In genomic region chr15:80087104-80087503, GRCh38 we compare ENCODE assay signal across 19 cellular contexts. TPM values are rescaled to one million over a fixed set of nuclear protein-coding genes. Genes with fewer than 3 reads are reported as not detected.
DNase-seq lines count a peak whose midpoint lies in the region; ATAC-seq, FAIRE-seq and TF ChIP-seq lines count a peak whose summit lies in the region.
"Had no signal": no experiment of that assay in that cellular context is flagged by ENCODE, and none has a peak within 500 bp of the region (broad histone marks: within the 10 kb centered on the region; RNA-seq: fewer than 3 reads in every experiment).

No MANE protein-coding gene starts in this region.

- TF ChIP-seq POLR2A in upper lobe of left lung (IDR thresholded peaks at IDR 0.05) = no peak

- in situ Hi-C loops in Caki2 (cut with HindIII; ENCODE audit: low pct_unique_long_range_greater_than_20kb, low sequenced_read_pairs) = no loop called here

- H2AFZ ChIP-seq in fibroblast of lung (ENCODE audit: low read length) = no peak overlapping the region
- H2AFZ ChIP-seq in osteoblast (ENCODE audit: low read length) = no peak overlapping the region
- H2AFZ ChIP-seq: PC-9 had no signal

- WGBS in upper lobe of left lung, 2 donors = 50 to 59% methylated on average over 5 of the region's 5 CpGs

- no peak overlapping the region for H3K4me3 ChIP-seq in RWPE2 (ENCODE audit: severe bottlenecking)
- H3K4me3 ChIP-seq in fibroblast of lung (replicated peaks in 1 of 4; ENCODE audit: control extremely low read depth in 1 of 4, insufficient read depth in 1 of 4, low read depth in 3 of 4, low read length in 4 of 4) = no peak overlapping the region
- no peak overlapping the region for H3K4me3 ChIP-seq in osteoblast (ENCODE audit: insufficient read depth, low read length)
- H3K4me3 ChIP-seq in upper lobe of left lung = no peak overlapping the region
- H3K4me3 ChIP-seq: PC-9 had no signal

- H4K20me1 ChIP-seq in fibroblast of lung (ENCODE audit: control insufficient read depth, extremely low read depth, insufficient read depth, low read length) (no peaks in the 10 kb centered on the region), osteoblast (ENCODE audit: insufficient read depth, low read length) (peaks cover 43% of the 10 kb centered on the region)

- peak; percentile 26 for TF ChIP-seq CTCF in RWPE2 (IDR thresholded peaks at IDR 0.05; ENCODE audit: poor library complexity, severe bottlenecking)
- peak; percentile 9 to 39 for TF ChIP-seq CTCF in fibroblast of lung (conservative IDR thresholded peaks at IDR 0.05 in 1 of 2, IDR thresholded peaks at IDR 0.05 in 1 of 2; ENCODE audit: low read depth in 1 of 2, low read length in 2 of 2)
- peak; percentile 42 for TF ChIP-seq CTCF in osteoblast (IDR thresholded peaks at IDR 0.05; ENCODE audit: extremely low read depth, low read depth, low read length)
- peak in 2 of 6 experiments; percentile 15 to 16 for TF ChIP-seq CTCF in upper lobe of left lung (IDR thresholded peaks at IDR 0.05)

- H3K9me3 ChIP-seq in RWPE2 (ENCODE audit: severe bottlenecking) (no peaks in the 10 kb centered on the region), fibroblast of lung (ENCODE audit: control insufficient read depth, insufficient read depth, low read depth, low read length) (no peaks in the 10 kb centered on the region), osteoblast (ENCODE audit: low read depth, low read length) (no peaks in the 10 kb centered on the region), upper lobe of left lung (no peaks in the 10 kb centered on the region)

- H3K79me2 ChIP-seq in fibroblast of lung (ENCODE audit: control insufficient read depth, insufficient read depth, low read length) = peaks cover 35% of the 10 kb centered on the region
- H3K79me2 ChIP-seq in osteoblast (ENCODE audit: insufficient read depth, low read length) = peaks cover 86% of the 10 kb centered on the region

- no peaks in the 10 kb centered on the region for H3K4me1 ChIP-seq in RWPE2 (ENCODE audit: insufficient read depth, poor library complexity, severe bottlenecking)
- no peaks in the 10 kb centered on the region for H3K4me1 ChIP-seq in fibroblast of lung (ENCODE audit: control insufficient read depth, extremely low read depth, insufficient read depth, low read length)
- H3K4me1 ChIP-seq in osteoblast (ENCODE audit: insufficient read depth, low read length) = no peaks in the 10 kb centered on the region
- peaks cover 0 to 5% (median 4%) of the 10 kb centered on the region in 4 donors for H3K4me1 ChIP-seq in upper lobe of left lung

- DNase-seq in Caki2 (ENCODE audit: low read depth) = peak; percentile 22
- DNase-seq in RWPE2 (ENCODE audit: low spot score) = no peak
- DNase-seq in fibroblast of lung (ENCODE audit: low read depth in 2 of 2) = no peak
- DNase-seq in osteoblast (ENCODE audit: insufficient read length, low spot score, missing footprints) = no peak
- no peak for DNase-seq in upper lobe of left lung
- no peak for DNase-seq in HTR-8/SVneo (ENCODE audit: insufficient read length, low spot score)
- no peak for DNase-seq in NCI-H187 (lab: John Stamatoyannopoulos, UW)
- DNase-seq: activated naive CD8-positive, alpha-beta T cell treated with anti-CD3 and anti-CD28 coated beads, Interleukin-2, amount 50 U/mL, for 24 hours; effector CD8-positive, alpha-beta T cell; GDM1; left cardiac atrium; NCI-H1436 treated with DMSO at 0.1 percent for 48 hours; NCI-H82; PC-9; stimulated activated CD4-positive, alpha-beta T cell treated with anti-CD3 and anti-CD28 coated beads, Interleukin-1b, Interleukin-23, amount 100 ng/mL, for 48 hours; stimulated activated naive CD8-positive, alpha-beta T cell treated with anti-CD3 and anti-CD28 coated beads, Interleukin-15, amount 100 ng/mL, for 72 hours had no signal

- H3K36me3 ChIP-seq in RWPE2 (ENCODE audit: low read depth) = peaks cover 8% of the 10 kb centered on the region; the same call in 1 of the 2 replicates
- no peaks in the 10 kb centered on the region for H3K36me3 ChIP-seq in fibroblast of lung (ENCODE audit: control insufficient read depth, insufficient read depth, low read length)
- no peaks in the 10 kb centered on the region for H3K36me3 ChIP-seq in osteoblast (ENCODE audit: insufficient read depth, low read length)
- no peaks in the 10 kb centered on the region for H3K36me3 ChIP-seq in upper lobe of left lung

- H3K4me2 ChIP-seq in fibroblast of lung (ENCODE audit: extremely low read depth, insufficient read depth, low read length) (no peak overlapping the region), osteoblast (ENCODE audit: insufficient read depth, low read length) (peak overlapping the region; percentile 15)
- H3K4me2 ChIP-seq: PC-9 had no signal

- H3K9ac ChIP-seq in fibroblast of lung (ENCODE audit: insufficient read depth, low read length) = no peak overlapping the region

- TF ChIP-seq EP300 in upper lobe of left lung (IDR thresholded peaks at IDR 0.05) = no peak

- H3K27ac ChIP-seq in RWPE2 (ENCODE audit: poor library complexity, severe bottlenecking) (no peak overlapping the region), fibroblast of lung (ENCODE audit: insufficient read depth, low read length) (no peak overlapping the region), osteoblast (ENCODE audit: low read depth, low read length) (no peak overlapping the region), upper lobe of left lung (no peak overlapping the region)
- H3K27ac ChIP-seq: PC-9 had no signal

- no peaks in the 10 kb centered on the region for H3K27me3 ChIP-seq in RWPE2 (ENCODE audit: insufficient read depth, poor library complexity, severe bottlenecking)
- H3K27me3 ChIP-seq in fibroblast of lung (ENCODE audit: control insufficient read depth, insufficient read depth, low read length) = no peaks in the 10 kb centered on the region
- no peaks in the 10 kb centered on the region for H3K27me3 ChIP-seq in osteoblast (ENCODE audit: insufficient read depth, low read length)
- no peaks in the 10 kb centered on the region for H3K27me3 ChIP-seq in upper lobe of left lung

- ATAC-seq in RWPE2 (ENCODE audit: low read depth) (no peak), upper lobe of left lung (ENCODE audit: low FRiP score in 2 of 2) (no peak), GM18873 (IDR thresholded peaks at IDR 0.05; ENCODE audit: low FRiP score, unreplicated experiment) (no peak)
- ATAC-seq: activated naive CD8-positive, alpha-beta T cell treated with anti-CD3 and anti-CD28 coated beads, Interleukin-2, amount 50 U/mL, for 24 hours; left cardiac atrium; sciatic nerve; stimulated activated naive CD8-positive, alpha-beta T cell treated with anti-CD3 and anti-CD28 coated beads, Interleukin-15, amount 100 ng/mL, for 72 hours had no signal

- no peak for FAIRE-seq in HTR-8/SVneo (lab: Jason Lieb, UNC)
- FAIRE-seq: GM12892 had no signal

RNA-seq across cellular contexts. Expression of gene ZFAND6, which starts 27.6 kb away (rescaled TPM):
- 105 and 120 TPM in 2 replicates for total RNA-seq in Caki2 (2014; rRNA removed; shearing (Covaris generic); ENCODE audit: low replicate concordance)
- total RNA-seq in fibroblast of lung (160 and 325 TPM in 2 replicates), osteoblast (109 and 112 TPM in 2 replicates), upper lobe of left lung (100 to 1,000 TPM in 2 of 6 donors, 10 to 100 TPM in 4; 36.7 to 151 (median 70.5) TPM)
- polyA plus RNA-seq in fibroblast of lung = 125 and 126 TPM in 2 replicates
- 72.8 and 76.2 TPM in 2 replicates for polyA plus RNA-seq in fibroblast of lung (2012)
- polyA minus RNA-seq in fibroblast of lung (ENCODE audit: low replicate concordance) = 16.4 and 18.4 TPM in 2 replicates
